Comparison of ENCODE assay signal across 22 cellular contexts in genomic region chr6:52510213-52510562, GRCh38.
DNase-seq lines count a peak whose midpoint lies in the region; ATAC-seq and TF ChIP-seq lines count a peak whose summit lies in the region.
"Had no signal": no experiment of that assay in that cellular context is flagged by ENCODE, and none has a peak within 500 bp of the region (broad histone marks: within the 10 kb centered on the region; RNA-seq: fewer than 3 reads in every experiment).

No MANE protein-coding gene starts in this region.

- H3K9me3 ChIP-seq in BLaER1 treated with 17β-estradiol and CSF1 and Interleukin-3, amounts not matched to agents 10 nM and 100 nM (replicated peaks in 1 of 11), result no peaks in the 10 kb centered on the region

- H3K27me3 Mint-ChIP-seq in HFFc6 (ENCODE audit: insufficient read depth) (peaks cover 33% of the 10 kb centered on the region), osteocyte (ENCODE audit: unreplicated experiment) (no peaks in the 10 kb centered on the region)
- H3K27me3 Mint-ChIP-seq in activated T-helper 2 cell treated with anti-CD3 and anti-CD28 coated beads, Interferon-gamma antibody, Interleukin-2, Interleukin-4, amounts not matched to agents 10 μg/mL and 5 μg/mL and 100 μg/mL, durations not matched to agents 14 hours and 24 hours and 36 hours (ENCODE audit: low read depth), result no peaks in the 10 kb centered on the region
- H3K27me3 Mint-ChIP-seq: activated naive CD8-positive, alpha-beta T cell; IgD-negative memory B cell; naive B cell had no signal

- H3K4me1 ChIP-seq in BLaER1 treated with 17β-estradiol and CSF1 and Interleukin-3, amounts not matched to agents 10 nM and 100 nM, result peaks cover 88 to 100% (median 99%) of the 10 kb centered on the region in 10 experiments

- no peaks in the 10 kb centered on the region for H3K27me3 ChIP-seq in BLaER1 treated with 17β-estradiol and CSF1 and Interleukin-3, amounts not matched to agents 10 nM and 100 nM
- no peaks in the 10 kb centered on the region for H3K27me3 ChIP-seq in brain microvascular endothelial cell (replicated peaks)

- H3K9ac ChIP-seq in BLaER1 treated with 17β-estradiol and CSF1 and Interleukin-3, amounts not matched to agents 10 nM and 100 nM, result no peak overlapping the region; a peak in 1 of 22 replicates

- peak overlapping the region in 6 of 11 experiments; percentile 11 to 86 (median 54); a peak in 10 of 22 replicates for H3K27ac ChIP-seq in BLaER1 treated with 17β-estradiol and CSF1 and Interleukin-3, amounts not matched to agents 10 nM and 100 nM
- H3K27ac ChIP-seq in brain microvascular endothelial cell, result peak overlapping the region; percentile 96
- H3K27ac ChIP-seq: epithelial cell of prostate had no signal

- DNase-seq in HFFc6 (no peak), brain microvascular endothelial cell (no peak), osteocyte (ENCODE audit: extremely low spot score, unreplicated experiment) (no peak), HuH-7 (ENCODE audit: low spot score) (no peak), UCSD-AML1 (lab: John Stamatoyannopoulos, UW; ENCODE audit: unreplicated experiment) (no peak)
- DNase-seq in activated T-helper 2 cell treated with anti-CD3 and anti-CD28 coated beads, Interferon-gamma antibody, Interleukin-2, Interleukin-4, amounts not matched to agents 10 μg/mL and 5 μg/mL and 100 μg/mL, durations not matched to agents 14 hours and 24 hours and 36 hours (ENCODE audit: low spot score), result no peak
- DNase-seq: cerebellar nuclear complex, GOT3, left colon, mesendoderm, naive B cell, NCI-H1092, NCI-H2029, NCI-H226, NCI-H774, small intestine had no signal

- H3K4me3 Mint-ChIP-seq in HFFc6 (peak overlapping the region; percentile 29), osteocyte (ENCODE audit: unreplicated experiment) (no peak overlapping the region)
- H3K4me3 Mint-ChIP-seq in activated T-helper 2 cell treated with anti-CD3 and anti-CD28 coated beads, Interferon-gamma antibody, Interleukin-2, Interleukin-4, amounts not matched to agents 10 μg/mL and 5 μg/mL and 100 μg/mL, durations not matched to agents 14 hours and 24 hours and 36 hours (ENCODE audit: low read depth), result no peak overlapping the region
- H3K4me3 Mint-ChIP-seq: activated naive CD8-positive, alpha-beta T cell; CD14-positive monocyte; IgD-negative memory B cell had no signal

- H3K4me3 ChIP-seq in BLaER1 treated with 17β-estradiol and CSF1 and Interleukin-3, amounts not matched to agents 10 nM and 100 nM, result no peak overlapping the region
- no peak overlapping the region for H3K4me3 ChIP-seq in brain microvascular endothelial cell (ENCODE audit: low read depth, low read length)

- peaks cover 0 to 23% (median 0%) of the 10 kb centered on the region in 11 experiments; a peak in 2 of 22 replicates for H4K20me1 ChIP-seq in BLaER1 treated with 17β-estradiol and CSF1 and Interleukin-3, amounts not matched to agents 10 nM and 100 nM

- peak overlapping the region; percentile 98 for H3K27ac Mint-ChIP-seq in HFFc6
- H3K27ac Mint-ChIP-seq in osteocyte (ENCODE audit: unreplicated experiment), result peak overlapping the region; percentile 99
- H3K27ac Mint-ChIP-seq in activated T-helper 2 cell treated with anti-CD3 and anti-CD28 coated beads, Interferon-gamma antibody, Interleukin-2, Interleukin-4, amounts not matched to agents 10 μg/mL and 5 μg/mL and 100 μg/mL, durations not matched to agents 14 hours and 24 hours and 36 hours, result no peak overlapping the region
- H3K27ac Mint-ChIP-seq: activated naive CD8-positive, alpha-beta T cell; naive B cell had no signal

- peak overlapping the region; percentile 58 to 82 (median 71); a peak in 21 of 22 replicates for H3K4me2 ChIP-seq in BLaER1 treated with 17β-estradiol and CSF1 and Interleukin-3, amounts not matched to agents 10 nM and 100 nM

- no peak for ATAC-seq in HG03097 (IDR thresholded peaks at IDR 0.05; ENCODE audit: low FRiP score, unreplicated experiment)
- ATAC-seq: left colon had no signal

- H3K9me3 Mint-ChIP-seq in HFFc6 (peaks cover 4% of the 10 kb centered on the region; the same call in 1 of the 2 replicates), osteocyte (ENCODE audit: unreplicated experiment) (no peaks in the 10 kb centered on the region)
- H3K9me3 Mint-ChIP-seq in activated T-helper 2 cell treated with anti-CD3 and anti-CD28 coated beads, Interferon-gamma antibody, Interleukin-2, Interleukin-4, amounts not matched to agents 10 μg/mL and 5 μg/mL and 100 μg/mL, durations not matched to agents 14 hours and 24 hours and 36 hours, result no peaks in the 10 kb centered on the region
- H3K9me3 Mint-ChIP-seq: IgD-negative memory B cell, naive B cell had no signal

- TF ChIP-seq CTCF in HFFc6 (IDR thresholded peaks at IDR 0.05) (no peak), brain microvascular endothelial cell (IDR thresholded peaks at IDR 0.05; ENCODE audit: low read depth, low read length, missing control alignments) (no peak), osteocyte (IDR thresholded peaks at IDR 0.05) (no peak)

- peaks cover 89% of the 10 kb centered on the region for H3K36me3 Mint-ChIP-seq in HFFc6 (ENCODE audit: low read depth)
- H3K36me3 Mint-ChIP-seq in osteocyte (ENCODE audit: unreplicated experiment), result peaks cover 82% of the 10 kb centered on the region
- H3K36me3 Mint-ChIP-seq in activated T-helper 2 cell treated with anti-CD3 and anti-CD28 coated beads, Interferon-gamma antibody, Interleukin-2, Interleukin-4, amounts not matched to agents 10 μg/mL and 5 μg/mL and 100 μg/mL, durations not matched to agents 14 hours and 24 hours and 36 hours (ENCODE audit: low read depth), result peaks cover 18% of the 10 kb centered on the region

- peaks cover 81 to 98% (median 88%) of the 10 kb centered on the region in 11 experiments for H3K36me3 ChIP-seq in BLaER1 treated with 17β-estradiol and CSF1 and Interleukin-3, amounts not matched to agents 10 nM and 100 nM
- peaks cover 92% of the 10 kb centered on the region for H3K36me3 ChIP-seq in brain microvascular endothelial cell (replicated peaks)

- peaks cover 97% of the 10 kb centered on the region for H3K4me1 Mint-ChIP-seq in HFFc6 (ENCODE audit: low read depth)
- peaks cover 88% of the 10 kb centered on the region for H3K4me1 Mint-ChIP-seq in osteocyte (ENCODE audit: unreplicated experiment)
- peaks cover 6% of the 10 kb centered on the region for H3K4me1 Mint-ChIP-seq in activated T-helper 2 cell treated with anti-CD3 and anti-CD28 coated beads, Interferon-gamma antibody, Interleukin-2, Interleukin-4, amounts not matched to agents 10 μg/mL and 5 μg/mL and 100 μg/mL, durations not matched to agents 14 hours and 24 hours and 36 hours (ENCODE audit: low read depth)

- in situ Hi-C loops in brain microvascular endothelial cell (cut with HindIII; ENCODE audit: low pct_ligation_motif_present, low sequenced_read_pairs), result no loop called here

- intact Hi-C loops in activated T-helper 2 cell treated with anti-CD3 and anti-CD28 coated beads, Interferon-gamma antibody, Interleukin-2, Interleukin-4, amounts not matched to agents 10 μg/mL and 5 μg/mL and 100 μg/mL, durations not matched to agents 14 hours and 24 hours and 36 hours (cut with micrococcal nuclease), result loop anchor here (10.0 kb wide), 1 partner anchor 65 kb away; the partner anchor contains the start of gene TRAM2
